In the genomic region with DNA sequence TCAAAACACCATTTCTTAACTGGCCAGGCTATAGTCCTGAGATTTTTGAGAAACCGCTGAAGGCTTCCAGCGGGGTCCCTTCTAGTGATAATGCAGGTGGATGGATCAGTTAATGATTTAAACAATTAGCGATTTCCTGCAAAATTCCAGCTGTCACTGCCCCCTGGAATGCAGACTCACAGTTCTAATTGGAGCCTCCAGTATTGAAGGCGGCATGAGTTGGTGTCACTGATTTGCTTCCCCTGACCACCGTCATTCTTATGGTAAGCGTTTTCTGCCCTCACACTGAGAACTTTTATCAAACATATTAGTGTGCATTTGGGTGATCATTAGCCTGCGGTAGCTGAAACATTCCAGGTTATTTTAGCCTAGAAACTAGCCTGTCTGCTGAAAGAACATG, we compare ENCODE assay signal across 1 cellular context.
TF ChIP-seq lines count a peak whose summit lies in the region.

No MANE protein-coding gene starts in this region.

TF ChIP-seq in H1, 55 proteins besides CTCF, POLR2A, EP300 and RAD21 (continued from another document):
- TF ChIP-seq NRF1 (IDR thresholded peaks at IDR 0.05; ENCODE audit: low read depth, low read length) (no peak), CTBP2 (IDR thresholded peaks at IDR 0.05; ENCODE audit: borderline replicate concordance, insufficient read depth, insufficient read length, low read length) (no peak), CBX5 (IDR thresholded peaks at IDR 0.05; ENCODE audit: low read depth, low read length) (no peak), CHD7 (IDR thresholded peaks at IDR 0.05; ENCODE audit: insufficient replicate concordance, low read length) (no peak), CEBPB (IDR thresholded peaks at IDR 0.05; ENCODE audit: low read depth, low read length) (no peak)
TF ChIP-seq in H1: peak in this region for 3.
